8 cellular contexts compared by ENCODE assay signal in genomic region chr7:47979145-47979831, GRCh38. TPM values are rescaled to one million over a fixed set of nuclear protein-coding genes. Genes with fewer than 3 reads are reported as not detected.
DNase-seq lines count a peak whose midpoint lies in the region; ATAC-seq and TF ChIP-seq lines count a peak whose summit lies in the region.

TSS of gene HUS1 (minus strand) at chr7:47979615. CDS start at chr7:47979519, 96 bp downstream.

- peak; percentile 99 for ATAC-seq in GM21526 (IDR thresholded peaks at IDR 0.05; ENCODE audit: low FRiP score, unreplicated experiment)

- H3K79me2 ChIP-seq in OCI-LY7 (ENCODE audit: insufficient read depth, low read depth, low read length), result peaks cover 22% of the 10 kb centered on the region

- peak within 1 kb of the TSS; percentile 84 for H3K27ac ChIP-seq in OCI-LY7 (ENCODE audit: low read depth, low read length, poor library complexity, severe bottlenecking)

- peak within 1 kb of the TSS; percentile 85 for H3K4me3 ChIP-seq in OCI-LY7 (ENCODE audit: low read depth, low read length, poor library complexity, severe bottlenecking)

- TF ChIP-seq CTCF in OCI-LY7 (conservative IDR thresholded peaks at IDR 0.05; ENCODE audit: low read length), result no peak

- BruUV-seq in OCI-LY7 (replicated peaks; lab: Mats Ljungman, UMichigan), result no TSS peak

- DNase-seq in DMS 273 treated with DMSO at 0.1 percent for 48 hours (lab: John Stamatoyannopoulos, UW), result peak; percentile 91
- peak; percentile 85 for DNase-seq in HuH-7 (ENCODE audit: low spot score)
- peak; percentile 98 for DNase-seq in OCI-LY7 (ENCODE audit: low spot score)
- DNase-seq in activated T-cell treated with anti-CD3 and anti-CD28 coated beads for 1 hour (ENCODE audit: low read depth), result peak; percentile 90
- peak; percentile 66 for DNase-seq in epidermal melanocyte (ENCODE audit: insufficient read length, low spot score)
- peak; percentile 88 for DNase-seq in middle frontal gyrus (ENCODE audit: extremely low spot score, low spot score)
- DNase-seq in stimulated activated CD8-positive, alpha-beta memory T cell treated with anti-CD3 and anti-CD28 coated beads, Interleukin-2, amount 100 ng/mL, for 48 hours (ENCODE audit: low read depth in 2 of 2), result peak; percentile 85 to 89

- H3K9me3 ChIP-seq in OCI-LY7 (ENCODE audit: low read length), result no peaks in the 10 kb centered on the region

- H3K36me3 ChIP-seq in OCI-LY7 (ENCODE audit: insufficient read depth, low read length), result peaks cover 41% of the 10 kb centered on the region

- CTCF ChIA-PET in OCI-LY7 (lab: Charles Lee; ENCODE audit: unreplicated experiment), result interaction anchor here (0.5 to 0.8 kb wide), 2 partner anchors 34 to 1035 kb away, joined by 3 read pairs; no protein-coding TSS in a partner anchor

- POLR2A ChIA-PET in OCI-LY7 (lab: Charles Lee), result interaction anchor here (0.8 to 2.1 kb wide), 3 partner anchors 12 to 40 kb away, joined by 3 to 8 read pairs (median 8); no protein-coding TSS in a partner anchor

- intact Hi-C loops in OCI-LY7 (cut with micrococcal nuclease; ENCODE audit: unreplicated experiment), result loop anchor here (2.0 kb wide), 2 partner anchors 14 to 40 kb away; no protein-coding TSS in a partner anchor

- peaks cover 20% of the 10 kb centered on the region for H3K4me1 ChIP-seq in OCI-LY7 (ENCODE audit: insufficient read depth, low read length, poor library complexity, severe bottlenecking)

- H3K4me2 ChIP-seq in OCI-LY7 (ENCODE audit: low read length), result peak within 1 kb of the TSS; percentile 95

- H3K9me2 ChIP-seq in OCI-LY7 (ENCODE audit: insufficient read depth, low read length), result no peaks in the 10 kb centered on the region

- H4K20me1 ChIP-seq in OCI-LY7 (ENCODE audit: insufficient read depth, low read length), result no peaks in the 10 kb centered on the region

- peak within 1 kb of the TSS; percentile 74 for H2AFZ ChIP-seq in OCI-LY7 (ENCODE audit: low read length)

RNA-seq across cellular contexts. Expression of gene HUS1, which starts in this region (rescaled TPM):
- 24.7 and 28.2 TPM in 2 replicates for total RNA-seq in OCI-LY7 (2014; rRNA removed; shearing (Covaris generic))
- total RNA-seq in OCI-LY7 (2022), result 44.5 and 44.8 TPM in 2 replicates

Comparison
In these comparisons a context has a peak if more than half of its experiments do, and no peak if none do; other contexts are left out.
1. Peak in every context shown above with its lines: DNase-seq, ATAC-seq, H3K4me3 ChIP-seq and H3K27ac ChIP-seq.